1 cellular context compared by ENCODE assay signal in the genomic region with DNA sequence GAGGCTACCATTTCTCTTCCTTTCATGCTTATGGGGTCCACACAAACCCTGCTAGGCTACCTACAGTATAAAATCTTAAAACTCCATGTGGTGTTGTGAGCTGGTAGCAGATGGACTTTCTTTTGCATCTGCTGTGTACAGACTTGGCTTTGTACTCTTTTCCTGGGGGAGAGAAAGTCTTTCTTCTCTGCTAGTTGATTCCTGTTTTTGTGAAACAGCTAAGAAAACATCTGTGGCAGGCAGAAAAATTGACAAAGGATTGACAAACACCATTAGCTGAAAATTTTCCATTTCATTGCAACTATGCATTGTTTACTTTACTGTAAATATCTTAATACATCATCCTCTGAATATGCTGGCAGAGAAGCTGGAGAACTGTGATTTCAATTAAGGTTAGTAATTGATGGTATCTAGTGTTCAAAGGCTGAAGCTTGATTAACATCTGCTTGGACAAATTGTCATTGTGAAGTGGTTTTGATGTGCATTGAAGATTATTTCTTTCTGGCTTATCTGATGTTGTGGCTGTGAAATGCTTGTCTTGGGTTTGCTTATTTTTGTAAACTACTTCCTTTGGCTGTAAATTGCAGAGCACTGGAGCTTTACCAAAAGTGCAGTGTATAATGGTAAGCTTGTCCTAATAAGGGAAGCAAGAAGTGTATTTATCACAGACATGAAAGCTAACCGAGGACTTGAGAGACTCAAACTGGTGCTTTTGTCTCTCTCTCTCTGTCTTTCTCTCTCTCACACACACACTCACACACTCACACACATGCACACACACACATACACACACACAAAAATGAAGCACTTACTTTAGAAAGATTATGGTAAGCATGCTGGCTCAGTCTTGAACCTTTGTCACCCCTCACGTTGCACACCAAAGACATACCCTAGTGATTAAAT.
TF ChIP-seq lines count a peak whose summit lies in the region.

A gene (plus strand): TSS at position 665 of the 903 bp plus-strand sequence. CDS start 11,697 bp downstream, outside the sequence.

TF ChIP-seq in HEK293, 187 proteins besides CTCF, POLR2A, EP300 and RAD21 (continued from another document):
- TF ChIP-seq, protein P1, sequence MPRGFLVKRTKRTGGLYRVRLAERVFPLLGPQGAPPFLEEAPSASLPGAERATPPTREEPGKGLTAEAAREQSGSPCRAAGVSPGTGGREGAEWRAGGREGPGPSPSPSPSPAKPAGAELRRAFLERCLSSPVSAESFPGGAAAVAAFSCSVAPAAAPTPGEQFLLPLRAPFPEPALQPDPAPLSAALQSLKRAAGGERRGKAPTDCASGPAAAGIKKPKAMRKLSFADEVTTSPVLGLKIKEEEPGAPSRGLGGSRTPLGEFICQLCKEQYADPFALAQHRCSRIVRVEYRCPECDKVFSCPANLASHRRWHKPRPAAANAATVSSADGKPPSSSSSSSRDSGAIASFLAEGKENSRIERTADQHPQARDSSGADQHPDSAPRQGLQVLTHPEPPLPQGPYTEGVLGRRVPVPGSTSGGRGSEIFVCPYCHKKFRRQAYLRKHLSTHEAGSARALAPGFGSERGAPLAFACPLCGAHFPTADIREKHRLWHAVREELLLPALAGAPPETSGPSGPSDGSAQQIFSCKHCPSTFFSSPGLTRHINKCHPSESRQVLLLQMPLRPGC (tag by site-specific recombination; IDR thresholded peaks at IDR 0.05), result peak; percentile 56; the same call in 1 of the 2 replicates
- TF ChIP-seq, protein P2, sequence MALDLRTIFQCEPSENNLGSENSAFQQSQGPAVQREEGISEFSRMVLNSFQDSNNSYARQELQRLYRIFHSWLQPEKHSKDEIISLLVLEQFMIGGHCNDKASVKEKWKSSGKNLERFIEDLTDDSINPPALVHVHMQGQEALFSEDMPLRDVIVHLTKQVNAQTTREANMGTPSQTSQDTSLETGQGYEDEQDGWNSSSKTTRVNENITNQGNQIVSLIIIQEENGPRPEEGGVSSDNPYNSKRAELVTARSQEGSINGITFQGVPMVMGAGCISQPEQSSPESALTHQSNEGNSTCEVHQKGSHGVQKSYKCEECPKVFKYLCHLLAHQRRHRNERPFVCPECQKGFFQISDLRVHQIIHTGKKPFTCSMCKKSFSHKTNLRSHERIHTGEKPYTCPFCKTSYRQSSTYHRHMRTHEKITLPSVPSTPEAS (tag by site-specific recombination; IDR thresholded peaks at IDR 0.05), result peak; percentile 99
- TF ChIP-seq, protein P3, sequence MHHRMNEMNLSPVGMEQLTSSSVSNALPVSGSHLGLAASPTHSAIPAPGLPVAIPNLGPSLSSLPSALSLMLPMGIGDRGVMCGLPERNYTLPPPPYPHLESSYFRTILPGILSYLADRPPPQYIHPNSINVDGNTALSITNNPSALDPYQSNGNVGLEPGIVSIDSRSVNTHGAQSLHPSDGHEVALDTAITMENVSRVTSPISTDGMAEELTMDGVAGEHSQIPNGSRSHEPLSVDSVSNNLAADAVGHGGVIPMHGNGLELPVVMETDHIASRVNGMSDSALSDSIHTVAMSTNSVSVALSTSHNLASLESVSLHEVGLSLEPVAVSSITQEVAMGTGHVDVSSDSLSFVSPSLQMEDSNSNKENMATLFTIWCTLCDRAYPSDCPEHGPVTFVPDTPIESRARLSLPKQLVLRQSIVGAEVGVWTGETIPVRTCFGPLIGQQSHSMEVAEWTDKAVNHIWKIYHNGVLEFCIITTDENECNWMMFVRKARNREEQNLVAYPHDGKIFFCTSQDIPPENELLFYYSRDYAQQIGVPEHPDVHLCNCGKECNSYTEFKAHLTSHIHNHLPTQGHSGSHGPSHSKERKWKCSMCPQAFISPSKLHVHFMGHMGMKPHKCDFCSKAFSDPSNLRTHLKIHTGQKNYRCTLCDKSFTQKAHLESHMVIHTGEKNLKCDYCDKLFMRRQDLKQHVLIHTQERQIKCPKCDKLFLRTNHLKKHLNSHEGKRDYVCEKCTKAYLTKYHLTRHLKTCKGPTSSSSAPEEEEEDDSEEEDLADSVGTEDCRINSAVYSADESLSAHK (tag by site-specific recombination; IDR thresholded peaks at IDR 0.05), result 0 out of 2 replicates have a peak, but pooled peaks have one; percentile 20
- no peak for TF ChIP-seq ZNF202 (tag by site-specific recombination; IDR thresholded peaks at IDR 0.05; ENCODE audit: borderline replicate concordance)
- peak; percentile 27; the same call in 1 of the 2 replicates for TF ChIP-seq ZNF629 (tag by site-specific recombination; IDR thresholded peaks at IDR 0.05)
- TF ChIP-seq SCRT1 (tag by site-specific recombination; IDR thresholded peaks at IDR 0.05; ENCODE audit: borderline replicate concordance), result peak; percentile 67
- TF ChIP-seq ZNF174 (tag by site-specific recombination; IDR thresholded peaks at IDR 0.05), result no peak
- TF ChIP-seq ZNF571 (tag by site-specific recombination; IDR thresholded peaks at IDR 0.05), result no peak
- no peak for TF ChIP-seq ZNF658 (tag by site-specific recombination; IDR thresholded peaks at IDR 0.05)
TF ChIP-seq in HEK293: peak in this region for 40.
